Comparison of ENCODE assay signal across 15 cellular contexts in genomic region chr12:70637286-70637685, GRCh38. TPM values are rescaled to one million over a fixed set of nuclear protein-coding genes. Genes with fewer than 3 reads are reported as not detected.
DNase-seq lines count a peak whose midpoint lies in the region; ATAC-seq and TF ChIP-seq lines count a peak whose summit lies in the region.
"Had no signal": no experiment of that assay in that cellular context is flagged by ENCODE, and none has a peak within 500 bp of the region (broad histone marks: within the 10 kb centered on the region; RNA-seq: fewer than 3 reads in every experiment).

Gene PTPRB, minus strand, starts transcription at chr12:70637429. Its CDS starts 34 bp downstream, at chr12:70637395.

- H3K4me1 ChIP-seq in Peyer's patch (no peaks in the 10 kb centered on the region), esophagus muscularis mucosa (no peaks in the 10 kb centered on the region), subcutaneous abdominal adipose tissue (ENCODE audit: control insufficient read depth in 5 of 5, insufficient read depth in 5 of 5, low read length in 5 of 5) (no peaks in the 10 kb centered on the region), BE2C (no peaks in the 10 kb centered on the region; the same call in 1 of the 2 replicates), MM.1S (ENCODE audit: low read length) (no peaks in the 10 kb centered on the region)

- H3K4me3 Mint-ChIP-seq in stimulated activated effector memory CD8-positive, alpha-beta T cell treated with anti-CD3 and anti-CD28 coated beads, Interleukin-12 subunit alpha, Interleukin-12 subunit beta, amount 100 ng/mL, for 72 hours: no peak within 1 kb of the TSS
- H3K4me3 Mint-ChIP-seq: activated CD4-positive, alpha-beta T cell treated with anti-CD3 and anti-CD28 coated beads, Interleukin-2, amount 10 ng/mL, durations not matched to agents 24 days and 14 days; dendritic cell treated with granulocyte-macrophage colony-stimulating factor and Interleukin-4, amounts not matched to agents 40 ng/mL and 50 ng/mL, for 4 days; stimulated activated naive CD8-positive, alpha-beta T cell treated with anti-CD3 and anti-CD28 coated beads, Interleukin-15, amount 100 ng/mL, for 72 hours; T-cell had no signal

- H3K27ac Mint-ChIP-seq in stimulated activated effector memory CD8-positive, alpha-beta T cell treated with anti-CD3 and anti-CD28 coated beads, Interleukin-12 subunit alpha, Interleukin-12 subunit beta, amount 100 ng/mL, for 72 hours: no peak within 1 kb of the TSS
- H3K27ac Mint-ChIP-seq: activated CD4-positive, alpha-beta T cell treated with anti-CD3 and anti-CD28 coated beads, Interleukin-2, amount 10 ng/mL, durations not matched to agents 24 days and 14 days; dendritic cell treated with granulocyte-macrophage colony-stimulating factor and Interleukin-4, amounts not matched to agents 40 ng/mL and 50 ng/mL, for 4 days; stimulated activated naive CD8-positive, alpha-beta T cell treated with anti-CD3 and anti-CD28 coated beads, Interleukin-15, amount 100 ng/mL, for 72 hours; T-cell had no signal

- no peaks in the 10 kb centered on the region for H3K79me2 ChIP-seq in MM.1S (ENCODE audit: low read length)

- no peak for TF ChIP-seq EP300 in esophagus muscularis mucosa (IDR thresholded peaks at IDR 0.05)

- H4K20me1 ChIP-seq in MM.1S (ENCODE audit: insufficient read depth, low read length): no peaks in the 10 kb centered on the region

- no peaks in the 10 kb centered on the region for H3K9me3 ChIP-seq in Peyer's patch
- no peaks in the 10 kb centered on the region for H3K9me3 ChIP-seq in esophagus muscularis mucosa
- H3K9me3 ChIP-seq in subcutaneous abdominal adipose tissue (ENCODE audit: control insufficient read depth in 5 of 5, low read length in 5 of 5): no peaks in the 10 kb centered on the region
- H3K9me3 ChIP-seq in BE2C: no peaks in the 10 kb centered on the region
- no peaks in the 10 kb centered on the region for H3K9me3 ChIP-seq in MM.1S (replicated peaks; ENCODE audit: insufficient read depth, low read length)

- intact Hi-C loops in esophagus muscularis mucosa (cut with DNase I): no loop called here

- H3K4me3 ChIP-seq in Peyer's patch (peak within 1 kb of the TSS in 1 of 4 donors; percentile 4), esophagus muscularis mucosa (peak within 1 kb of the TSS; percentile 24 to 43 (median 32)), subcutaneous abdominal adipose tissue (ENCODE audit: low read depth in 1 of 5, low read length in 5 of 5) (peak within 1 kb of the TSS in 4 of 5 donors; percentile 53 to 76 (median 59)), BE2C (ENCODE audit: low read depth, low read length) (no peak within 1 kb of the TSS), MM.1S (ENCODE audit: low read length) (no peak within 1 kb of the TSS)
- H3K4me3 ChIP-seq: PC-9 had no signal

- no peak for TF ChIP-seq POLR2A in Peyer's patch (IDR thresholded peaks at IDR 0.05)
- TF ChIP-seq POLR2A in esophagus muscularis mucosa (IDR thresholded peaks at IDR 0.05; ENCODE audit: low read depth): no peak

- TF ChIP-seq CTCF in Peyer's patch (IDR thresholded peaks at IDR 0.05) (no peak), esophagus muscularis mucosa (IDR thresholded peaks at IDR 0.05) (no peak), BE2C (IDR thresholded peaks at IDR 0.05; ENCODE audit: low read depth, low read length) (no peak), MM.1S (IDR thresholded peaks at IDR 0.05; ENCODE audit: low read length) (no peak)

- no peaks in the 10 kb centered on the region for H3K36me3 Mint-ChIP-seq in stimulated activated effector memory CD8-positive, alpha-beta T cell treated with anti-CD3 and anti-CD28 coated beads, Interleukin-12 subunit alpha, Interleukin-12 subunit beta, amount 100 ng/mL, for 72 hours
- H3K36me3 Mint-ChIP-seq: T-cell had no signal

- DNase-seq in Peyer's patch (no peak), esophagus muscularis mucosa (ENCODE audit: extremely low spot score) (no peak), lung microvascular endothelial cell (ENCODE audit: low read depth in 2 of 2) (peak; percentile 90 to 93), NCI-H2029 (lab: John Stamatoyannopoulos, UW) (no peak), BE2C (no peak), MM.1S (no peak)
- DNase-seq in stimulated activated effector memory CD8-positive, alpha-beta T cell treated with anti-CD3 and anti-CD28 coated beads, Interleukin-12 subunit alpha, Interleukin-12 subunit beta, amount 100 ng/mL, for 72 hours (ENCODE audit: low spot score in 2 of 2): no peak
- DNase-seq: activated CD4-positive, alpha-beta T cell treated with anti-CD3 and anti-CD28 coated beads, Interleukin-2, amount 10 ng/mL, durations not matched to agents 24 days and 14 days; KG1; NCI-H526; PC-9; stimulated activated naive CD8-positive, alpha-beta T cell treated with anti-CD3 and anti-CD28 coated beads, Interleukin-15, amount 100 ng/mL, for 72 hours; T-cell had no signal

- no peaks in the 10 kb centered on the region for H3K9me3 Mint-ChIP-seq in stimulated activated effector memory CD8-positive, alpha-beta T cell treated with anti-CD3 and anti-CD28 coated beads, Interleukin-12 subunit alpha, Interleukin-12 subunit beta, amount 100 ng/mL, for 72 hours
- H3K9me3 Mint-ChIP-seq: activated CD4-positive, alpha-beta T cell treated with anti-CD3 and anti-CD28 coated beads, Interleukin-2, amount 10 ng/mL, durations not matched to agents 24 days and 14 days; dendritic cell treated with granulocyte-macrophage colony-stimulating factor and Interleukin-4, amounts not matched to agents 40 ng/mL and 50 ng/mL, for 4 days; stimulated activated naive CD8-positive, alpha-beta T cell treated with anti-CD3 and anti-CD28 coated beads, Interleukin-15, amount 100 ng/mL, for 72 hours; T-cell had no signal

- no peak for ATAC-seq in stimulated activated effector memory CD8-positive, alpha-beta T cell treated with anti-CD3 and anti-CD28 coated beads, Interleukin-12 subunit alpha, Interleukin-12 subunit beta, amount 100 ng/mL, for 72 hours
- ATAC-seq: stimulated activated naive CD8-positive, alpha-beta T cell treated with anti-CD3 and anti-CD28 coated beads, Interleukin-15, amount 100 ng/mL, for 72 hours; T-cell had no signal

- no peak within 1 kb of the TSS for H2AFZ ChIP-seq in MM.1S (ENCODE audit: low read length)
- H2AFZ ChIP-seq: PC-9 had no signal

- H3K27me3 ChIP-seq in Peyer's patch (peaks cover 0 to 3% of the 10 kb centered on the region in 2 donors), esophagus muscularis mucosa (no peaks in the 10 kb centered on the region), subcutaneous abdominal adipose tissue (ENCODE audit: control insufficient read depth in 5 of 5, insufficient read depth in 4 of 5, low read length in 5 of 5) (no peaks in the 10 kb centered on the region), BE2C (no peaks in the 10 kb centered on the region), MM.1S (replicated peaks; ENCODE audit: insufficient read depth, low read length) (no peaks in the 10 kb centered on the region)

- WGBS in esophagus muscularis mucosa: 69% methylated on average over 3 of the region's 3 CpGs

- H3K9me2 ChIP-seq in MM.1S (replicated peaks; ENCODE audit: insufficient read depth, low read length): no peaks in the 10 kb centered on the region

- H3K27ac ChIP-seq in Peyer's patch (peak within 1 kb of the TSS in 2 of 4 donors; percentile 39 to 44), esophagus muscularis mucosa (replicated peaks in 1 of 4) (peak within 1 kb of the TSS; percentile 39 to 64 (median 54)), subcutaneous abdominal adipose tissue (ENCODE audit: low read depth, low read length) (peak within 1 kb of the TSS; percentile 80), MM.1S (ENCODE audit: low read length) (no peak within 1 kb of the TSS)
- H3K27ac ChIP-seq: PC-9 had no signal

- H3K9ac ChIP-seq in subcutaneous abdominal adipose tissue (ENCODE audit: low read length in 5 of 5) (peak within 1 kb of the TSS in 3 of 5 donors; percentile 29 to 60 (median 59)), MM.1S (ENCODE audit: low read length) (no peak within 1 kb of the TSS)

- no peaks in the 10 kb centered on the region for H3F3A ChIP-seq in MM.1S (ENCODE audit: insufficient read depth, low read length)

- H3K4me1 Mint-ChIP-seq in stimulated activated effector memory CD8-positive, alpha-beta T cell treated with anti-CD3 and anti-CD28 coated beads, Interleukin-12 subunit alpha, Interleukin-12 subunit beta, amount 100 ng/mL, for 72 hours: no peaks in the 10 kb centered on the region
- H3K4me1 Mint-ChIP-seq: activated CD4-positive, alpha-beta T cell treated with anti-CD3 and anti-CD28 coated beads, Interleukin-2, amount 10 ng/mL, durations not matched to agents 24 days and 14 days; stimulated activated naive CD8-positive, alpha-beta T cell treated with anti-CD3 and anti-CD28 coated beads, Interleukin-15, amount 100 ng/mL, for 72 hours; T-cell had no signal

- H3K36me3 ChIP-seq in Peyer's patch (no peaks in the 10 kb centered on the region), esophagus muscularis mucosa (no peaks in the 10 kb centered on the region), subcutaneous abdominal adipose tissue (ENCODE audit: control insufficient read depth in 5 of 5, insufficient read depth in 5 of 5, low read length in 5 of 5) (no peaks in the 10 kb centered on the region), BE2C (peaks cover 38% of the 10 kb centered on the region), MM.1S (replicated peaks; ENCODE audit: insufficient read depth, low read length) (no peaks in the 10 kb centered on the region)

- no peak within 1 kb of the TSS for H3K4me2 ChIP-seq in MM.1S (ENCODE audit: low read depth, low read length)
- H3K4me2 ChIP-seq: PC-9 had no signal

RNA-seq across cellular contexts. Expression of gene PTPRB, which starts in this region (rescaled TPM):
- total RNA-seq in Peyer's patch (10 to 100 TPM; 10.5 to 38.8 (median 30.5) TPM), esophagus muscularis mucosa (10 to 100 TPM; 22.0 to 41.9 (median 30.4) TPM), lung microvascular endothelial cell (83.7 and 112 TPM in 2 replicates)
- polyA plus RNA-seq in BE2C (2012; ENCODE audit: insufficient read depth, insufficient read length, low read depth): 2.2 TPM
- total RNA-seq: activated CD4-positive, alpha-beta T cell treated with anti-CD3 and anti-CD28 coated beads, Interleukin-2, amount 10 ng/mL, durations not matched to agents 24 days and 14 days had no signal

Comparison
In these comparisons a context has a peak if more than half of its experiments do, and no peak if none do; other contexts are left out.
1. DNase-seq: peak in lung microvascular endothelial cell (2 of 2); none in Peyer's patch (0 of 3), esophagus muscularis mucosa (single experiment), NCI-H2029 (single experiment), BE2C (single experiment), MM.1S (single experiment) and stimulated activated effector memory CD8-positive, alpha-beta T cell treated with anti-CD3 and anti-CD28 coated beads, Interleukin-12 subunit alpha, Interleukin-12 subunit beta, amount 100 ng/mL, for 72 hours (0 of 2).
2. H3K4me3 ChIP-seq: peak in esophagus muscularis mucosa (4 of 4) and subcutaneous abdominal adipose tissue (4 of 5); none in BE2C (single experiment) and MM.1S (single experiment).